ENCODE assay signal across 8 cellular contexts in the genomic region with DNA sequence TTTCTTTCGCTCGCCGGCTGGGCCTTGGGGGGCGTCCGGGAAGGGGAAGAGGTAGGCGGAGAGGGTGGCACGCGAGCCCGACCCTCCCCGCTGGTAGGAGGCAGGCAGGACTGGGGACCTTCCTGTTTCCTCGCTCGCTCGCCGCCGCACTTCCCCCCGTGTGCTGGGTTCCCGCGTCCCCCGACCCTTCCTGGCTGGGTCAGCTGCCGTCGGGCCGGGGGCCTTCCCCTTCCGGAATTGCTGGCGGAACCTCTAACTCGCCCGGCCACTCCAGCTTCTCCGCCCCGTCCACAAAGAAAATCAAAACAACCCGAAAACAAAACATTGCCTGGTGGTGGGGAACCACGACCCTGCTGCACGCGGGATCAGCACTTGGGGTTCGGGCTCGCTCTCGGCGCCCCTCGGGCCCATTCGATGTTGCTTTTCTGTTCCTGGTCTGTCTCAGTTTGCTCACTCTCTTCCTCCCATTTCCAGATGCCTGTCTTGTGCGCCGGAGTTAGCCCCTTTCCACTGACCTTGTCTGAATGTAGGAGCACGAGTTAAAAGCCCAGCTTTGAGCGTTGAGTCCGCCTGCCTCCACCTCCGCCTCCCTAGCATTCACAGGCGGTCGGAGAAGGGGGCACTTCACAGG. TPM values are rescaled to one million over a fixed set of nuclear protein-coding genes. Genes with fewer than 3 reads are reported as not detected.
DNase-seq lines count a peak whose midpoint lies in the region; ATAC-seq and TF ChIP-seq lines count a peak whose summit lies in the region.

No MANE protein-coding gene starts in this region.

- TF ChIP-seq CTCF in AG10803 (conservative IDR thresholded peaks at IDR 0.05; ENCODE audit: low read length) (no peak), left ventricle myocardium inferior (IDR thresholded peaks at IDR 0.05; ENCODE audit: borderline replicate concordance) (no peak)

- ATAC-seq in GM18499 (IDR thresholded peaks at IDR 0.05; ENCODE audit: insufficient read depth, unreplicated experiment) (peak; percentile 5), HG02885 (IDR thresholded peaks at IDR 0.05; ENCODE audit: poor library complexity, unreplicated experiment) (peak; percentile 31)

- no peaks in the 10 kb centered on the region for H3K9me3 ChIP-seq in left ventricle myocardium inferior (replicated peaks)

- H3K4me3 ChIP-seq in AG10803 (ENCODE audit: low read length) (peak overlapping the region; percentile 94), left ventricle myocardium inferior (peak overlapping the region; percentile 89)

- no peaks in the 10 kb centered on the region for H3K36me3 ChIP-seq in left ventricle myocardium inferior

- DNase-seq in AG10803 (ENCODE audit: low read depth) (peak; percentile 20), NCI-H2171 (lab: John Stamatoyannopoulos, UW) (peak; percentile 59), amniotic epithelial cell (ENCODE audit: low read depth) (peak; percentile 42), left ventricle myocardium inferior (peak; percentile 50), pons (ENCODE audit: low spot score) (peak; percentile 49), T-helper 9 cell (no peak)

- H3K27ac ChIP-seq in left ventricle myocardium inferior (replicated peaks) = peak overlapping the region; percentile 97

- H3K27me3 ChIP-seq in left ventricle myocardium inferior (ENCODE audit: low read depth) = no peaks in the 10 kb centered on the region

- intact Hi-C loops in left ventricle myocardium inferior (cut with micrococcal nuclease) = no loop called here

- H3K4me1 ChIP-seq in left ventricle myocardium inferior = peaks cover 66% of the 10 kb centered on the region

RNA-seq across cellular contexts. Expression of gene PAPOLA, which starts 0.6 kb away (rescaled TPM):
- 136 TPM for total RNA-seq in left ventricle myocardium inferior
